ENCODE assay signal across 8 cellular contexts in genomic region chr10:89213191-89213808, GRCh38. TPM values are rescaled to one million over a fixed set of nuclear protein-coding genes. Genes with fewer than 3 reads are reported as not detected.
DNase-seq lines count a peak whose midpoint lies in the region; ATAC-seq, FAIRE-seq and TF ChIP-seq lines count a peak whose summit lies in the region.

No MANE protein-coding gene starts in this region.

- CTCF ChIA-PET in HepG2 (lab: Yijun Ruan, JAX; ENCODE audit: low intra/inter-chr PET ratio, low total read pairs) = interaction anchor here (1.1 to 3.7 kb wide), 3 partner anchors 179 to 278 kb away, joined by 3 to 17 read pairs (median 10); no protein-coding TSS in a partner anchor

- H3K27me3 ChIP-seq in HepG2 (ENCODE audit: control insufficient read depth in 1 of 2, insufficient read depth in 2 of 2, low read length in 2 of 2) = peaks cover 1 to 17% of the 10 kb centered on the region in 2 experiments; a peak in 3 of 5 replicates

- TF ChIP-seq EP300 in HepG2 (IDR thresholded peaks at IDR 0.05; ENCODE audit: low read depth in 2 of 2, low read length in 2 of 2) = no peak
- no peak for TF ChIP-seq EP300 in HepG2 (CRISPR knock-in tag; IDR thresholded peaks at IDR 0.05; ENCODE audit: borderline replicate concordance)

- no peak overlapping the region for H3K4me3 ChIP-seq in HepG2 (replicated peaks in 1 of 3; ENCODE audit: insufficient read depth in 1 of 3, low read depth in 2 of 3, low read length in 3 of 3)

- H3K4me1 ChIP-seq in HepG2 (ENCODE audit: insufficient read depth, low read length) = peaks cover 2% of the 10 kb centered on the region

- no peaks in the 10 kb centered on the region for H3K9me3 ChIP-seq in HepG2 (ENCODE audit: low read length)

- H3K27ac ChIP-seq in HepG2 (ENCODE audit: extremely low read length, insufficient read depth, low read length) = no peak overlapping the region

- 52% methylated on average over 8 of the region's 8 CpGs for WGBS in HepG2 (ENCODE audit: low lambda C conversion rate)

- H4K20me1 ChIP-seq in HepG2 (ENCODE audit: insufficient read depth, low read length) = peaks cover 6% of the 10 kb centered on the region; the same call in 1 of the 2 replicates

- peak; percentile 63 for TF ChIP-seq CTCF in HepG2 (CRISPR knock-in tag; IDR thresholded peaks at IDR 0.05)

- peaks cover 1 to 19% of the 10 kb centered on the region in 2 experiments; a peak in 2 of 5 replicates for H3K36me3 ChIP-seq in HepG2 (replicated peaks in 1 of 2; ENCODE audit: control insufficient read depth in 1 of 2, insufficient read depth in 2 of 2, low read length in 2 of 2)

- peak; percentile 8 for DNase-seq in NCI-H2227 (lab: John Stamatoyannopoulos, UW; ENCODE audit: unreplicated experiment)
- no peak for DNase-seq in NCI-H2227 treated with DMSO at 0.1 percent for 48 hours (lab: John Stamatoyannopoulos, UW)
- peak; percentile 37 for DNase-seq in NCI-H82 (lab: John Stamatoyannopoulos, UW)
- peak; percentile 53 for DNase-seq in cerebellar cortex (ENCODE audit: low spot score)
- DNase-seq in HepG2 (ENCODE audit: low spot score) = peak; percentile 13
- no peak for DNase-seq in NCI-H187 treated with DMSO at 0.1 percent for 48 hours (lab: John Stamatoyannopoulos, UW)
- DNase-seq in SHP77 treated with DMSO at 0.1 percent for 48 hours (lab: John Stamatoyannopoulos, UW) = no peak

- TF ChIP-seq RAD21 in HepG2 (CRISPR knock-in tag; IDR thresholded peaks at IDR 0.05) = no peak

- intact Hi-C loops in HepG2 (cut with micrococcal nuclease; ENCODE audit: unreplicated experiment) = loop anchor here (1.0 kb wide), 2 partner anchors 184 to 278 kb away; no protein-coding TSS in a partner anchor

- ATAC-seq in HepG2 = peak; percentile 57; the same call in 2 of the 3 replicates
- ATAC-seq in HG02981 (IDR thresholded peaks at IDR 0.05; ENCODE audit: unreplicated experiment) = no peak

- in situ Hi-C loops in HepG2 (cut with HindIII; ENCODE audit: extremely low pct_ligation_motif_present, low pct_unique_long_range_greater_than_20kb) = loop anchor here (25.0 kb wide), 1 partner anchor 376 kb away; no protein-coding TSS in a partner anchor

- H3K4me2 ChIP-seq in HepG2 (ENCODE audit: low read depth, low read length) = no peak overlapping the region

- BruUV-seq in HepG2 (replicated peaks; lab: Mats Ljungman, UMichigan) = no TSS peak

- H3K79me2 ChIP-seq in HepG2 (ENCODE audit: insufficient read depth, low read length) = no peaks in the 10 kb centered on the region

- no peak overlapping the region for H3K9ac ChIP-seq in HepG2 (ENCODE audit: insufficient read depth, low read depth, low read length)

- no peak overlapping the region for H2AFZ ChIP-seq in HepG2 (ENCODE audit: low read length)

- POLR2A ChIA-PET in HepG2 (lab: Yijun Ruan, JAX) = no interaction called here

- no peak for TF ChIP-seq POLR2A in HepG2 (IDR thresholded peaks at IDR 0.05; ENCODE audit: insufficient read depth in 1 of 2, low read depth in 2 of 2, low read length in 2 of 2)

- peak; percentile 30 for FAIRE-seq in HepG2 (lab: Jason Lieb, UNC)

TF ChIP-seq in HepG2, 621 proteins besides CTCF, POLR2A, EP300 and RAD21:
- TF ChIP-seq HDAC2 (CRISPR knock-in tag; IDR thresholded peaks at IDR 0.05) = no peak
- TF ChIP-seq SMC3 (IDR thresholded peaks at IDR 0.05; ENCODE audit: low read length) = peak; percentile 43; the same call in 1 of the 2 replicates
- TF ChIP-seq, protein P1, sequence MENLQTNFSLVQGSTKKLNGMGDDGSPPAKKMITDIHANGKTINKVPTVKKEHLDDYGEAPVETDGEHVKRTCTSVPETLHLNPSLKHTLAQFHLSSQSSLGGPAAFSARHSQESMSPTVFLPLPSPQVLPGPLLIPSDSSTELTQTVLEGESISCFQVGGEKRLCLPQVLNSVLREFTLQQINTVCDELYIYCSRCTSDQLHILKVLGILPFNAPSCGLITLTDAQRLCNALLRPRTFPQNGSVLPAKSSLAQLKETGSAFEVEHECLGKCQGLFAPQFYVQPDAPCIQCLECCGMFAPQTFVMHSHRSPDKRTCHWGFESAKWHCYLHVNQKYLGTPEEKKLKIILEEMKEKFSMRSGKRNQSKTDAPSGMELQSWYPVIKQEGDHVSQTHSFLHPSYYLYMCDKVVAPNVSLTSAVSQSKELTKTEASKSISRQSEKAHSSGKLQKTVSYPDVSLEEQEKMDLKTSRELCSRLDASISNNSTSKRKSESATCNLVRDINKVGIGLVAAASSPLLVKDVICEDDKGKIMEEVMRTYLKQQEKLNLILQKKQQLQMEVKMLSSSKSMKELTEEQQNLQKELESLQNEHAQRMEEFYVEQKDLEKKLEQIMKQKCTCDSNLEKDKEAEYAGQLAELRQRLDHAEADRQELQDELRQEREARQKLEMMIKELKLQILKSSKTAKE (CRISPR knock-in tag; IDR thresholded peaks at IDR 0.05; ENCODE audit: borderline replicate concordance) = no peak
- TF ChIP-seq SRSF9 (IDR thresholded peaks at IDR 0.05; ENCODE audit: borderline replicate concordance, insufficient read depth, low read depth, low read length, poor library complexity, severe bottlenecking) = no peak
- TF ChIP-seq STAG1 (CRISPR knock-in tag; IDR thresholded peaks at IDR 0.05) = peak; percentile 56
- no peak for TF ChIP-seq ARNTL (CRISPR knock-in tag; IDR thresholded peaks at IDR 0.05)

RNA-seq across cellular contexts. Expression of gene CH25H, which starts 6.2 kb away (rescaled TPM):
- total RNA-seq in HepG2 (2016; rRNA removed; fragmentation: Illumina TruSeq; extraction: Trizol) = not detected in 2 replicates
- total RNA-seq in HepG2 (2016; cell fraction: cytosol; rRNA removed; fragmentation: Illumina TruSeq; extraction: Trizol; ENCODE audit: low read depth) = not detected in 2 replicates
- total RNA-seq in HepG2 (2016; cell fraction: insoluble cytoplasmic fraction; rRNA removed; fragmentation: Illumina TruSeq; extraction: Trizol) = not detected in 2 replicates
- total RNA-seq in HepG2 (2016; cell fraction: membrane; rRNA removed; fragmentation: Illumina TruSeq; extraction: Trizol) = not detected in 2 replicates
- not detected in 2 replicates for total RNA-seq in HepG2 (2016; cell fraction: nucleus; rRNA removed; fragmentation: Illumina TruSeq; extraction: Trizol)
- not detected in 2 replicates for polyA plus RNA-seq in HepG2 (2011; rRNA removed)
- polyA plus RNA-seq in HepG2 (2011; cell fraction: cytosol; rRNA removed) = not detected in 2 replicates
- polyA plus RNA-seq in HepG2 (2011; cell fraction: nucleus; rRNA removed) = not detected in 2 replicates
- not detected in 2 replicates for polyA plus RNA-seq in HepG2 (2012)
- not detected in 2 replicates for polyA plus RNA-seq in HepG2 (2016; cell fraction: cytosol; fragmentation: Illumina TruSeq; extraction: Trizol; ENCODE audit: low read depth)
- polyA plus RNA-seq in HepG2 (2016; cell fraction: insoluble cytoplasmic fraction; fragmentation: Illumina TruSeq; extraction: Trizol; ENCODE audit: low read depth) = not detected in 2 replicates
- not detected in 2 replicates for polyA plus RNA-seq in HepG2 (2016; cell fraction: membrane; fragmentation: Illumina TruSeq; extraction: Trizol; ENCODE audit: low read depth)
- polyA plus RNA-seq in HepG2 (2016; cell fraction: nucleus; fragmentation: Illumina TruSeq; extraction: Trizol; ENCODE audit: insufficient read depth, low read depth) = not detected in 2 replicates
- not detected in 2 replicates for polyA minus RNA-seq in HepG2 (2011; rRNA and poly(A)+ RNA removed; ENCODE audit: low replicate concordance)
- not detected in 2 replicates for polyA minus RNA-seq in HepG2 (2011; cell fraction: cytosol; rRNA and poly(A)+ RNA removed)
- polyA minus RNA-seq in HepG2 (2011; cell fraction: nucleus; rRNA and poly(A)+ RNA removed) = not detected in 2 replicates

RNA-seq across cellular contexts. Expression of gene LIPA, which starts 38.3 kb away (rescaled TPM):
- 50.6 and 79.5 TPM in 2 replicates for total RNA-seq in HepG2 (2016; rRNA removed; fragmentation: Illumina TruSeq; extraction: Trizol)
- total RNA-seq in HepG2 (2016; cell fraction: cytosol; rRNA removed; fragmentation: Illumina TruSeq; extraction: Trizol; ENCODE audit: low read depth) = 4.6 and 4.8 TPM in 2 replicates
- 45.8 and 77.8 TPM in 2 replicates for total RNA-seq in HepG2 (2016; cell fraction: insoluble cytoplasmic fraction; rRNA removed; fragmentation: Illumina TruSeq; extraction: Trizol)
- total RNA-seq in HepG2 (2016; cell fraction: membrane; rRNA removed; fragmentation: Illumina TruSeq; extraction: Trizol) = 11.4 and 13.6 TPM in 2 replicates
- 73.4 and 80.5 TPM in 2 replicates for total RNA-seq in HepG2 (2016; cell fraction: nucleus; rRNA removed; fragmentation: Illumina TruSeq; extraction: Trizol)
- polyA plus RNA-seq in HepG2 (2011; rRNA removed) = 54.4 and 57.1 TPM in 2 replicates
- 23.8 and 47.9 TPM in 2 replicates for polyA plus RNA-seq in HepG2 (2011; cell fraction: cytosol; rRNA removed)
- 12.1 and 19.6 TPM in 2 replicates for polyA plus RNA-seq in HepG2 (2011; cell fraction: nucleus; rRNA removed)
- polyA plus RNA-seq in HepG2 (2012) = 72.3 and 79.2 TPM in 2 replicates
- 4.5 and 4.7 TPM in 2 replicates for polyA plus RNA-seq in HepG2 (2016; cell fraction: cytosol; fragmentation: Illumina TruSeq; extraction: Trizol; ENCODE audit: low read depth)
- polyA plus RNA-seq in HepG2 (2016; cell fraction: insoluble cytoplasmic fraction; fragmentation: Illumina TruSeq; extraction: Trizol; ENCODE audit: low read depth) = 45.3 and 48.4 TPM in 2 replicates
- polyA plus RNA-seq in HepG2 (2016; cell fraction: membrane; fragmentation: Illumina TruSeq; extraction: Trizol; ENCODE audit: low read depth) = 11.4 and 12.2 TPM in 2 replicates
- polyA plus RNA-seq in HepG2 (2016; cell fraction: nucleus; fragmentation: Illumina TruSeq; extraction: Trizol; ENCODE audit: insufficient read depth, low read depth) = 94.6 and 98.9 TPM in 2 replicates
- 22.5 and 44.0 TPM in 2 replicates for polyA minus RNA-seq in HepG2 (2011; rRNA and poly(A)+ RNA removed; ENCODE audit: low replicate concordance)
- 36.2 and 57.3 TPM in 2 replicates for polyA minus RNA-seq in HepG2 (2011; cell fraction: cytosol; rRNA and poly(A)+ RNA removed)
- 17.6 and 32.0 TPM in 2 replicates for polyA minus RNA-seq in HepG2 (2011; cell fraction: nucleus; rRNA and poly(A)+ RNA removed)

Comparison
In these comparisons a context has a peak if more than half of its experiments do, and no peak if none do; other contexts are left out.
1. DNase-seq: peak in NCI-H2227 (single experiment), NCI-H82 (single experiment), cerebellar cortex (single experiment) and HepG2 (single experiment); none in NCI-H2227 treated with DMSO at 0.1 percent for 48 hours (single experiment), NCI-H187 treated with DMSO at 0.1 percent for 48 hours (single experiment) and SHP77 treated with DMSO at 0.1 percent for 48 hours (single experiment).